2 cellular contexts compared by ENCODE assay signal in genomic region chr1:181126289-181126688, GRCh38.
TF ChIP-seq lines count a peak whose summit lies in the region.

No MANE protein-coding gene starts in this region.

TF ChIP-seq in IMR-90, 13 proteins besides CTCF, POLR2A, EP300 and RAD21:
- TF ChIP-seq, protein P1, sequence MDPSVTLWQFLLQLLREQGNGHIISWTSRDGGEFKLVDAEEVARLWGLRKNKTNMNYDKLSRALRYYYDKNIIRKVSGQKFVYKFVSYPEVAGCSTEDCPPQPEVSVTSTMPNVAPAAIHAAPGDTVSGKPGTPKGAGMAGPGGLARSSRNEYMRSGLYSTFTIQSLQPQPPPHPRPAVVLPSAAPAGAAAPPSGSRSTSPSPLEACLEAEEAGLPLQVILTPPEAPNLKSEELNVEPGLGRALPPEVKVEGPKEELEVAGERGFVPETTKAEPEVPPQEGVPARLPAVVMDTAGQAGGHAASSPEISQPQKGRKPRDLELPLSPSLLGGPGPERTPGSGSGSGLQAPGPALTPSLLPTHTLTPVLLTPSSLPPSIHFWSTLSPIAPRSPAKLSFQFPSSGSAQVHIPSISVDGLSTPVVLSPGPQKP (IDR thresholded peaks at IDR 0.05; ENCODE audit: borderline replicate concordance, low read depth, low read length), result no peak
- TF ChIP-seq RCOR1 (IDR thresholded peaks at IDR 0.05; ENCODE audit: insufficient replicate concordance, low read length) (no peak), MXI1 (IDR thresholded peaks at IDR 0.05; ENCODE audit: borderline replicate concordance, low read depth, low read length) (no peak)

TF ChIP-seq in GM12878, 131 proteins besides CTCF, POLR2A, EP300 and RAD21:
- no peak for TF ChIP-seq POLR2AphosphoS2 (IDR thresholded peaks at IDR 0.05; ENCODE audit: low read depth, low read length)
- 0 out of 2 replicates have a peak, but pooled peaks have one; percentile 10 for TF ChIP-seq ZBTB33 (IDR thresholded peaks at IDR 0.05)
